Comparison of ENCODE assay signal across 9 cellular contexts in the genomic region with DNA sequence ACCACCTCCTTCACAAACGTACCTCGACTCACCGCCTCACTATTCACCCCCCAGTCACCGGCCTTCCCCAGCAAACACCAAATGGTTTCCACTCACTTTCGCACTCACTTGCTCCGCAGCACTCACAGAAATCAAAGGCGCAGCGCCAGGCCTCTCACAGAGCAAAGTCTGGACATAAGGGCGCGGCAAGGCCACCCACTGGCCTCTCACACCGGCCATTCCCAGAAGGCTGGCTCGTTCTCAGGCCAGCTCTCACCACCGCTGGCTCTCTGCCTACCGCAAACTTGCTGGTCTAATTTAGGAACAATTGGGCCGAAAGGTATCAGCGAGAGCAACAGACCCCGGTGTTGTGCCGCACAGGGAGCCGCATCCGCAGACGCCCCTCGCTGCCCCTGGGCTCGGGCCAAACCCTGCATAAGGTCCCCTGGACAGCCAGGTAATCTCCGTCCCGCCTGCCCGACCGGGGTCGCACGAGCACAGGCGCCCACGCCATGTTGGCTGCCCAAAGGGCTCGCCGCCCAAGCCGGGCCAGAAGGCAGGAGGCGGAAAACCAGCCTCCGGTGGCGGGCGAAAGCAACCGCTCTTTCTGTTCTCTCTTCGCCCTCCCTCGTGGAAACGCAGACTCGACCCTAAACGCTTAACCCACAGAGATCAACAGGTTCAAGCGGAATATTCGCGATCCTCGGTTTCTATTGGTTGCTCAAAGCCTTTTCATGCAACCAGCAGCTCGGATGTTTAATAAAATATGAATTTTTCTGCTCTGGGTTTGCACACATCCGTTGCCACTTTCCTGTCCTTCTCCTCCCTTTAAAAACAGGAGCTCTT. TPM values are rescaled to one million over a fixed set of nuclear protein-coding genes. Genes with fewer than 3 reads are reported as not detected.
DNase-seq lines count a peak whose midpoint lies in the region; ATAC-seq and TF ChIP-seq lines count a peak whose summit lies in the region.
"Had no signal": no experiment of that assay in that cellular context is flagged by ENCODE, and none has a peak within 500 bp of the region (broad histone marks: within the 10 kb centered on the region; RNA-seq: fewer than 3 reads in every experiment).

No MANE protein-coding gene starts in this region.

- H3K4me1 Mint-ChIP-seq in mesothelial cell of epicardium = peaks cover 25% of the 10 kb centered on the region

- no peak overlapping the region for H3K27ac Mint-ChIP-seq in mesothelial cell of epicardium

- TF ChIP-seq CTCF in AG10803 (conservative IDR thresholded peaks at IDR 0.05; ENCODE audit: low read length) (no peak), cardiac fibroblast (IDR thresholded peaks at IDR 0.05; ENCODE audit: low read depth, low read length) (no peak), mesothelial cell of epicardium (IDR thresholded peaks at IDR 0.05; ENCODE audit: unreplicated experiment) (no peak)

- no peaks in the 10 kb centered on the region for H3K36me3 Mint-ChIP-seq in mesothelial cell of epicardium

- H3K4me3 Mint-ChIP-seq in mesothelial cell of epicardium = peak overlapping the region; percentile 55

- peak; percentile 28 for ATAC-seq in GM21723 (IDR thresholded peaks at IDR 0.05; ENCODE audit: unreplicated experiment)
- no peak for ATAC-seq in SK-N-SH treated with all-trans-retinoic acid at 6 μM for 48 hours

- no peak overlapping the region for H3K27ac ChIP-seq in caudate nucleus (ENCODE audit: low read depth, low read length)

- DNase-seq in AG10803 (ENCODE audit: low read depth) = peak; percentile 56
- peak in 1 of 2 donors; percentile 46 for DNase-seq in cardiac fibroblast (ENCODE audit: low read depth in 2 of 2)
- peak in 1 of 2 experiments; percentile 54 for DNase-seq in mesothelial cell of epicardium (ENCODE audit: low spot score in 2 of 2, unreplicated experiment in 2 of 2)
- DNase-seq in NCI-H510A treated with DMSO at 0.1 percent for 48 hours (lab: John Stamatoyannopoulos, UW) = no peak
- no peak for DNase-seq in globus pallidus (ENCODE audit: low spot score)
- DNase-seq in caudate nucleus (lab: John Stamatoyannopoulos, UW) = no peak

- H3K27me3 Mint-ChIP-seq in mesothelial cell of epicardium (ENCODE audit: low read depth) = peaks cover 99% of the 10 kb centered on the region

- no peaks in the 10 kb centered on the region for H3K9me3 Mint-ChIP-seq in mesothelial cell of epicardium

- H3K4me3 ChIP-seq in AG10803 (ENCODE audit: low read length) = peak overlapping the region; percentile 90
- peak overlapping the region; percentile 5 to 19 for H3K4me3 ChIP-seq in cardiac fibroblast (replicated peaks in 1 of 2; ENCODE audit: low read depth in 2 of 2, low read length in 2 of 2)

TF ChIP-seq in SK-N-SH treated with all-trans-retinoic acid at 6 μM for 48 hours, 23 proteins besides CTCF, POLR2A, EP300 and RAD21:
- TF ChIP-seq OSR1 (CRISPR knock-in tag; IDR thresholded peaks at IDR 0.05) (no peak), CSDC2 (CRISPR knock-in tag; IDR thresholded peaks at IDR 0.05) (no peak), ZFP30 (CRISPR knock-in tag; IDR thresholded peaks at IDR 0.05) (no peak), ZC3H10 (CRISPR knock-in tag; IDR thresholded peaks at IDR 0.05) (no peak)
- TF ChIP-seq, protein P1, sequence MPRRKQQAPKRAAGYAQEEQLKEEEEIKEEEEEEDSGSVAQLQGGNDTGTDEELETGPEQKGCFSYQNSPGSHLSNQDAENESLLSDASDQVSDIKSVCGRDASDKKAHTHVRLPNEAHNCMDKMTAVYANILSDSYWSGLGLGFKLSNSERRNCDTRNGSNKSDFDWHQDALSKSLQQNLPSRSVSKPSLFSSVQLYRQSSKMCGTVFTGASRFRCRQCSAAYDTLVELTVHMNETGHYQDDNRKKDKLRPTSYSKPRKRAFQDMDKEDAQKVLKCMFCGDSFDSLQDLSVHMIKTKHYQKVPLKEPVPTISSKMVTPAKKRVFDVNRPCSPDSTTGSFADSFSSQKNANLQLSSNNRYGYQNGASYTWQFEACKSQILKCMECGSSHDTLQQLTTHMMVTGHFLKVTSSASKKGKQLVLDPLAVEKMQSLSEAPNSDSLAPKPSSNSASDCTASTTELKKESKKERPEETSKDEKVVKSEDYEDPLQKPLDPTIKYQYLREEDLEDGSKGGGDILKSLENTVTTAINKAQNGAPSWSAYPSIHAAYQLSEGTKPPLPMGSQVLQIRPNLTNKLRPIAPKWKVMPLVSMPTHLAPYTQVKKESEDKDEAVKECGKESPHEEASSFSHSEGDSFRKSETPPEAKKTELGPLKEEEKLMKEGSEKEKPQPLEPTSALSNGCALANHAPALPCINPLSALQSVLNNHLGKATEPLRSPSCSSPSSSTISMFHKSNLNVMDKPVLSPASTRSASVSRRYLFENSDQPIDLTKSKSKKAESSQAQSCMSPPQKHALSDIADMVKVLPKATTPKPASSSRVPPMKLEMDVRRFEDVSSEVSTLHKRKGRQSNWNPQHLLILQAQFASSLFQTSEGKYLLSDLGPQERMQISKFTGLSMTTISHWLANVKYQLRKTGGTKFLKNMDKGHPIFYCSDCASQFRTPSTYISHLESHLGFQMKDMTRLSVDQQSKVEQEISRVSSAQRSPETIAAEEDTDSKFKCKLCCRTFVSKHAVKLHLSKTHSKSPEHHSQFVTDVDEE (CRISPR knock-in tag; IDR thresholded peaks at IDR 0.05) = no peak
- TF ChIP-seq, protein P2, sequence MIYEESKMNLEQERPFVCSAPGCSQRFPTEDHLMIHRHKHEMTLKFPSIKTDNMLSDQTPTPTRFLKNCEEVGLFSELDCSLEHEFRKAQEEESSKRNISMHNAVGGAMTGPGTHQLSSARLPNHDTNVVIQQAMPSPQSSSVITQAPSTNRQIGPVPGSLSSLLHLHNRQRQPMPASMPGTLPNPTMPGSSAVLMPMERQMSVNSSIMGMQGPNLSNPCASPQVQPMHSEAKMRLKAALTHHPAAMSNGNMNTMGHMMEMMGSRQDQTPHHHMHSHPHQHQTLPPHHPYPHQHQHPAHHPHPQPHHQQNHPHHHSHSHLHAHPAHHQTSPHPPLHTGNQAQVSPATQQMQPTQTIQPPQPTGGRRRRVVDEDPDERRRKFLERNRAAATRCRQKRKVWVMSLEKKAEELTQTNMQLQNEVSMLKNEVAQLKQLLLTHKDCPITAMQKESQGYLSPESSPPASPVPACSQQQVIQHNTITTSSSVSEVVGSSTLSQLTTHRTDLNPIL (CRISPR knock-in tag; IDR thresholded peaks at IDR 0.05; ENCODE audit: low read depth) = no peak

RNA-seq across cellular contexts. Expression of a gene that starts 2.9 kb away (rescaled TPM):
- 0.79 to 1.4 TPM (median 0.89 TPM) in 3 replicates for total RNA-seq in mesothelial cell of epicardium
- total RNA-seq: glomerular endothelial cell had no signal

RNA-seq across cellular contexts. Expression of a gene that starts 6.5 kb away (rescaled TPM):
- 33.1 to 35.0 TPM (median 34.9 TPM) in 3 replicates for total RNA-seq in mesothelial cell of epicardium
